26 cellular contexts compared by ENCODE assay signal in genomic region chr9:127181595-127182190, GRCh38. TPM values are rescaled to one million over a fixed set of nuclear protein-coding genes. Genes with fewer than 3 reads are reported as not detected.
DNase-seq lines count a peak whose midpoint lies in the region; ATAC-seq and TF ChIP-seq lines count a peak whose summit lies in the region.
"Had no signal": no experiment of that assay in that cellular context is flagged by ENCODE, and none has a peak within 500 bp of the region (broad histone marks: within the 10 kb centered on the region; RNA-seq: fewer than 3 reads in every experiment).

No MANE protein-coding gene starts in this region.

- H3K4me1 Mint-ChIP-seq in endodermal cell, result peaks cover 18% of the 10 kb centered on the region
- H3K4me1 Mint-ChIP-seq: activated CD4-positive, alpha-beta T cell treated with anti-CD3 and anti-CD28 coated beads, Interleukin-2, amount 10 ng/mL, durations not matched to agents 7 days and 5 days; activated T-helper 17 cell treated with anti-CD3 and anti-CD28 coated beads, Interleukin-2, amount 50 U/mL, for 72 hours had no signal

- no peak overlapping the region for H3K27ac Mint-ChIP-seq in endodermal cell
- H3K27ac Mint-ChIP-seq: activated CD4-positive, alpha-beta T cell treated with anti-CD3 and anti-CD28 coated beads, Interleukin-2, amount 10 ng/mL, durations not matched to agents 7 days and 5 days; activated T-helper 17 cell treated with anti-CD3 and anti-CD28 coated beads, Interleukin-2, amount 50 U/mL, for 72 hours; naive thymus-derived CD4-positive, alpha-beta T cell had no signal

- no peak for TF ChIP-seq CTCF in endodermal cell (conservative IDR thresholded peaks at IDR 0.05)
- no peak for TF ChIP-seq CTCF in sigmoid colon (IDR thresholded peaks at IDR 0.05)

- no peaks in the 10 kb centered on the region for H3K9me3 Mint-ChIP-seq in endodermal cell
- H3K9me3 Mint-ChIP-seq: activated CD4-positive, alpha-beta T cell treated with anti-CD3 and anti-CD28 coated beads, Interleukin-2, amount 10 ng/mL, durations not matched to agents 7 days and 5 days; activated T-helper 17 cell treated with anti-CD3 and anti-CD28 coated beads, Interleukin-2, amount 50 U/mL, for 72 hours had no signal

- TF ChIP-seq POLR2A in sigmoid colon (IDR thresholded peaks at IDR 0.05), result no peak

- ATAC-seq in HG02763 (IDR thresholded peaks at IDR 0.05; ENCODE audit: unreplicated experiment), result no peak
- ATAC-seq in HG02678 (IDR thresholded peaks at IDR 0.05; ENCODE audit: unreplicated experiment), result no peak
- ATAC-seq: activated T-helper 17 cell treated with anti-CD3 and anti-CD28 coated beads, Interleukin-2, amount 50 U/mL, for 72 hours; naive thymus-derived CD4-positive, alpha-beta T cell had no signal

- H3K4me3 ChIP-seq in endodermal cell (ENCODE audit: low read length) (no peak overlapping the region), sigmoid colon (no peak overlapping the region)
- H3K4me3 ChIP-seq: dorsolateral prefrontal cortex, HAP-1, smooth muscle cell had no signal

- no peak for TF ChIP-seq EP300 in sigmoid colon (IDR thresholded peaks at IDR 0.05)

- intact Hi-C loops in sigmoid colon (cut with DNase I), result no loop called here

- no peaks in the 10 kb centered on the region for H3K27me3 Mint-ChIP-seq in endodermal cell (ENCODE audit: insufficient read depth)
- H3K27me3 Mint-ChIP-seq: activated CD4-positive, alpha-beta T cell treated with anti-CD3 and anti-CD28 coated beads, Interleukin-2, amount 10 ng/mL, durations not matched to agents 7 days and 5 days; activated T-helper 17 cell treated with anti-CD3 and anti-CD28 coated beads, Interleukin-2, amount 50 U/mL, for 72 hours; naive thymus-derived CD4-positive, alpha-beta T cell had no signal

- H3K27ac ChIP-seq in endodermal cell (ENCODE audit: low read depth, low read length), result no peak overlapping the region
- H3K27ac ChIP-seq in sigmoid colon, result no peak overlapping the region

- WGBS in endodermal cell (ENCODE audit: insufficient coverage in 1 of 2, insufficient read length in 1 of 2), 2 experiments, result 93 to 94% methylated on average over 3 to 6 of the region's 6 CpGs
- WGBS in sigmoid colon, 2 donors, result 96 to 97% methylated on average over 6 of the region's 6 CpGs

- H3K9me3 ChIP-seq in endodermal cell (ENCODE audit: control insufficient read depth, low read length) (no peaks in the 10 kb centered on the region), sigmoid colon (no peaks in the 10 kb centered on the region)
- H3K9me3 ChIP-seq: HAP-1 had no signal

- H3K36me3 ChIP-seq in endodermal cell (ENCODE audit: control insufficient read depth, insufficient read depth, low read length) (no peaks in the 10 kb centered on the region), sigmoid colon (no peaks in the 10 kb centered on the region)
- H3K36me3 ChIP-seq: HAP-1 had no signal

- no peaks in the 10 kb centered on the region for H3K36me3 Mint-ChIP-seq in endodermal cell (ENCODE audit: low read depth)
- H3K36me3 Mint-ChIP-seq: CD14-positive monocyte had no signal

- H3K27me3 ChIP-seq in endodermal cell (ENCODE audit: control insufficient read depth, insufficient read depth, low read length, poor library complexity, severe bottlenecking) (no peaks in the 10 kb centered on the region), sigmoid colon (no peaks in the 10 kb centered on the region)
- H3K27me3 ChIP-seq: dorsolateral prefrontal cortex had no signal

- no peak overlapping the region for H3K4me3 Mint-ChIP-seq in endodermal cell
- H3K4me3 Mint-ChIP-seq: activated CD4-positive, alpha-beta T cell treated with anti-CD3 and anti-CD28 coated beads, Interleukin-2, amount 10 ng/mL, durations not matched to agents 7 days and 5 days; activated T-helper 17 cell treated with anti-CD3 and anti-CD28 coated beads, Interleukin-2, amount 50 U/mL, for 72 hours; CD14-positive monocyte; naive thymus-derived CD4-positive, alpha-beta T cell had no signal

- peak; percentile 24 for DNase-seq in DMS 273 treated with DMSO at 0.1 percent for 48 hours (lab: John Stamatoyannopoulos, UW)
- DNase-seq in NCI-H2171 (lab: John Stamatoyannopoulos, UW), result peak; percentile 78
- peak; percentile 28 for DNase-seq in endodermal cell
- peak; percentile 38 for DNase-seq in sigmoid colon
- no peak for DNase-seq in activated naive CD4-positive, alpha-beta T cell treated with anti-CD3 and anti-CD28 coated beads, Interleukin-2, amount 50 U/mL, for 16 hours
- DNase-seq: activated CD4-positive, alpha-beta T cell treated with anti-CD3 and anti-CD28 coated beads, Interleukin-2, amount 10 ng/mL, durations not matched to agents 7 days and 5 days; cerebellar nuclear complex; DND-41; KBM-7; midbrain; NCI-H1105; NCI-H2029; NCI-H226; NCI-H774; stimulated activated CD4-positive, alpha-beta T cell treated with anti-CD3 and anti-CD28 coated beads, Interleukin-2, amount 100 ng/mL, for 24 hours; trophoblast cell had no signal

- H3K4me1 ChIP-seq in endodermal cell (ENCODE audit: control insufficient read depth, insufficient read depth, low read length) (no peaks in the 10 kb centered on the region), sigmoid colon (peaks cover 0 to 61% (median 49%) of the 10 kb centered on the region in 4 donors)
- H3K4me1 ChIP-seq: HAP-1 had no signal

- no peak overlapping the region for H3K9ac ChIP-seq in endodermal cell (ENCODE audit: extremely low read depth, low read length, poor library complexity, severe bottlenecking)

RNA-seq across cellular contexts. Expression of gene ANGPTL2, which starts 59.3 kb away (rescaled TPM):
- 10 to 100 TPM; 14.8 to 17.1 TPM for total RNA-seq in endodermal cell
- polyA plus RNA-seq in endodermal cell (2013, experiment 1 of 2), result 19.1 TPM
- 21.2 TPM for polyA plus RNA-seq in endodermal cell (2013, experiment 2 of 2)
- 100 to 1,000 TPM in 1 of 4 donors, 10 to 100 TPM in 3; 50.5 to 112 (median 78.8) TPM for total RNA-seq in sigmoid colon
- polyA plus RNA-seq in sigmoid colon, result 10 to 100 TPM in 1 of 3 donors, 1 to 10 TPM in 1, under 1 TPM in 1; 0.69 to 14.7 (median 9.6) TPM
- total RNA-seq: activated CD4-positive, alpha-beta T cell treated with anti-CD3 and anti-CD28 coated beads, Interleukin-2, amount 10 ng/mL, durations not matched to agents 7 days and 5 days; activated T-helper 17 cell treated with anti-CD3 and anti-CD28 coated beads, Interleukin-2, amount 50 U/mL, for 72 hours; MCF 10A; naive thymus-derived CD4-positive, alpha-beta T cell; T-helper 2 cell treated with Interferon-gamma antibody and Interleukin-4, amounts not matched to agents 100 ng/mL and 5 ng/mL, for 36 hours had no signal
- polyA plus RNA-seq: CD14-positive monocyte; naive thymus-derived CD4-positive, alpha-beta T cell had no signal
